25 cellular contexts compared by ENCODE assay signal in the genomic region with DNA sequence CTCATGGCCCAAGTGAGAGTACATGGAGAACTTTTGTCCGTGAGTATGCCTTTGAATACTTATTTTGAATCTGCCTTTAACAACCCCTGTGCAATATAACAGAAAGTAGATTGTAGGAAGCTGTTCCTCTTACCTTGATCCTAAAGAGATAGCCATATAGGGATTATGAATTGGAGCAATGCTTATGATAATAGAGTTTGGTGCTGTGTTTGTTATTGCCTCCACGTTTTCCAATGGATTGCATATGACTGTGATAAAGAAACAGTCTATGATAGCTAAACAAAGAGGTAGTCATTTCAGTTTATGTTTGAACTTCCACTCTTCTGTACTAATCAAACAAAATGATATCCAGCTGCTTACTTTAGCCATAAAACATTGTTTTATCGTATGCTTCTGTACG.
DNase-seq lines count a peak whose midpoint lies in the region; ATAC-seq, FAIRE-seq and TF ChIP-seq lines count a peak whose summit lies in the region.
"Had no signal": no experiment of that assay in that cellular context is flagged by ENCODE, and none has a peak within 500 bp of the region (broad histone marks: within the 10 kb centered on the region; RNA-seq: fewer than 3 reads in every experiment).

No MANE protein-coding gene starts in this region.

- FAIRE-seq in small intestine (lab: Jason Lieb, UNC) = no peak
- FAIRE-seq: A204.1, GM12878, GM18507, H1 had no signal

- H3K36me3 ChIP-seq in mucosa of descending colon (ENCODE audit: low read depth) = peaks cover 4% of the 10 kb centered on the region
- no peaks in the 10 kb centered on the region for H3K36me3 ChIP-seq in small intestine (ENCODE audit: control insufficient read depth in 2 of 2, insufficient read depth in 2 of 2, low read length in 2 of 2)
- H3K36me3 ChIP-seq: BLaER1 had no signal

- DNase-seq in NCI-H510A treated with DMSO at 0.1 percent for 48 hours (lab: John Stamatoyannopoulos, UW) (peak; percentile 16), NCI-H510A (lab: John Stamatoyannopoulos, UW) (no peak), mucosa of descending colon (no peak), small intestine (peak; percentile 60), DMS153 treated with DMSO at 0.1 percent for 48 hours (lab: John Stamatoyannopoulos, UW; ENCODE audit: unreplicated experiment) (no peak), SKM-1 treated with dmso at 0.1 percent for 144 hours (lab: John Stamatoyannopoulos, UW; ENCODE audit: unreplicated experiment) (no peak)
- DNase-seq: Caco-2; CD4-positive, CD25-positive, alpha-beta regulatory T cell; CD8-positive, alpha-beta T cell; DMS79; EL; GDM1; GM23248; H7; HCEC 1CT had no signal

- no peak overlapping the region for H3K4me3 Mint-ChIP-seq in brain
- H3K4me3 Mint-ChIP-seq: B cell; CD4-positive, CD25-positive, alpha-beta regulatory T cell; CD8-positive, alpha-beta T cell had no signal

- H3K4me3 ChIP-seq in mucosa of descending colon = no peak overlapping the region
- H3K4me3 ChIP-seq in small intestine (ENCODE audit: low read depth in 1 of 2, low read length in 2 of 2) = no peak overlapping the region
- H3K4me3 ChIP-seq: BLaER1, GM12878, GM23248 had no signal

- WGBS in small intestine, 3 donors = 9 to 47% (median 30%) methylated on average over 4 of the region's 4 CpGs

- H3K4me1 ChIP-seq in mucosa of descending colon (ENCODE audit: low read depth) (peaks cover 14% of the 10 kb centered on the region), small intestine (ENCODE audit: control insufficient read depth in 2 of 2, insufficient read depth in 1 of 2, low read depth in 1 of 2, low read length in 1 of 2) (peaks cover 0 to 2% of the 10 kb centered on the region in 2 donors)
- H3K4me1 ChIP-seq: BLaER1, Caco-2 had no signal

- no peaks in the 10 kb centered on the region for H3K27me3 ChIP-seq in small intestine (ENCODE audit: control insufficient read depth in 2 of 2, insufficient read depth in 2 of 2, low read length in 2 of 2)
- H3K27me3 ChIP-seq: BLaER1 had no signal

- no peaks in the 10 kb centered on the region for H3K9me3 ChIP-seq in mucosa of descending colon
- no peaks in the 10 kb centered on the region for H3K9me3 ChIP-seq in small intestine (ENCODE audit: control insufficient read depth, low read depth)
- H3K9me3 ChIP-seq: BLaER1, Caco-2 had no signal

- peak overlapping the region in 3 of 5 experiments; percentile 22 to 90 (median 30) for H3K27ac Mint-ChIP-seq in brain
- H3K27ac Mint-ChIP-seq: B cell; CD4-positive, CD25-positive, alpha-beta regulatory T cell; CD8-positive, alpha-beta T cell had no signal

- ATAC-seq in mucosa of descending colon (peak; percentile 96), GM19463 (IDR thresholded peaks at IDR 0.05; ENCODE audit: unreplicated experiment) (no peak)
- ATAC-seq: CD8-positive, alpha-beta T cell; GM12878 had no signal

- peaks cover 0 to 6% (median 0%) of the 10 kb centered on the region in 5 experiments for H3K9me3 Mint-ChIP-seq in brain

- TF ChIP-seq CTCF in brain (conservative IDR thresholded peaks at IDR 0.05) (no peak), mucosa of descending colon (IDR thresholded peaks at IDR 0.05) (no peak)

- no peaks in the 10 kb centered on the region for H3K36me3 Mint-ChIP-seq in brain
- H3K36me3 Mint-ChIP-seq: CD4-positive, CD25-positive, alpha-beta regulatory T cell; CD8-positive, alpha-beta T cell had no signal

- H3K27ac ChIP-seq in small intestine (ENCODE audit: low read depth in 1 of 2, low read length in 1 of 2) = no peak overlapping the region
- H3K27ac ChIP-seq: 22Rv1, BLaER1, C4-2B, GM23248 had no signal

- no peaks in the 10 kb centered on the region for H3K27me3 Mint-ChIP-seq in brain
- H3K27me3 Mint-ChIP-seq: B cell had no signal

- intact Hi-C loops in mucosa of descending colon (cut with DNase I, micrococcal nuclease) = no loop called here

- H3K4me1 Mint-ChIP-seq in brain = peaks cover 16% of the 10 kb centered on the region
- H3K4me1 Mint-ChIP-seq: B cell; CD4-positive, CD25-positive, alpha-beta regulatory T cell had no signal

Comparison
In these comparisons a context has a peak if more than half of its experiments do, and no peak if none do; other contexts are left out.
1. DNase-seq: peak in NCI-H510A treated with DMSO at 0.1 percent for 48 hours (single experiment) and small intestine (single experiment); none in NCI-H510A (single experiment), mucosa of descending colon (0 of 3), DMS153 treated with DMSO at 0.1 percent for 48 hours (single experiment) and SKM-1 treated with dmso at 0.1 percent for 144 hours (single experiment).